Comparison of ENCODE assay signal across 1 cellular context in genomic region chr9:97986466-97986865, GRCh38.
A peak's percentile ranks its signal among the peaks of the same experiment; 100 is the strongest.
TF ChIP-seq lines count a peak whose summit lies in the region.

No MANE protein-coding gene starts in this region.

TF ChIP-seq in K562, 482 proteins besides CTCF, POLR2A, EP300 and RAD21 (continued from another document and continues in another):
- TF ChIP-seq RREB1 (CRISPR knock-in tag; IDR thresholded peaks at IDR 0.05) (no peak), TCF3 (CRISPR knock-in tag; IDR thresholded peaks at IDR 0.05) (no peak), ZC3H11A (IDR thresholded peaks at IDR 0.05; ENCODE audit: low read depth, low read length) (no peak), GTF2B (IDR thresholded peaks at IDR 0.05; ENCODE audit: extremely low read depth, insufficient read length) (no peak), RAD51 (IDR thresholded peaks at IDR 0.05; ENCODE audit: borderline replicate concordance, low read depth) (peak; percentile 65), ZNF75A (CRISPR knock-in tag; IDR thresholded peaks at IDR 0.05) (no peak), MLLT1 (IDR thresholded peaks at IDR 0.05) (0 out of 4 replicates have a peak, but pooled peaks of 1 of the 2 experiments have one; percentile 11), TBP (optimal IDR thresholded peaks at IDR 0.05; ENCODE audit: low read depth, low read length) (no peak), ESRRB (CRISPR knock-in tag; IDR thresholded peaks at IDR 0.05; ENCODE audit: borderline replicate concordance) (no peak), ZNF668 (CRISPR knock-in tag; IDR thresholded peaks at IDR 0.05) (no peak), ZSCAN29 (IDR thresholded peaks at IDR 0.05) (no peak), USF1 (CRISPR knock-in tag; IDR thresholded peaks at IDR 0.05) (peak; percentile 26; the same call in 1 of the 2 replicates), BRF1 (IDR thresholded peaks at IDR 0.05; ENCODE audit: borderline replicate concordance, extremely low read depth, insufficient read length) (no peak), SMARCB1 (IDR thresholded peaks at IDR 0.05; ENCODE audit: insufficient read length, low read depth) (no peak), KDM4B (IDR thresholded peaks at IDR 0.05; ENCODE audit: borderline replicate concordance in 2 of 2, low read depth in 1 of 2) (no peak), HEY1 (CRISPR knock-in tag; IDR thresholded peaks at IDR 0.05; ENCODE audit: borderline replicate concordance) (no peak), PHTF2 (CRISPR knock-in tag; IDR thresholded peaks at IDR 0.05) (no peak), TEAD1 (CRISPR knock-in tag; IDR thresholded peaks at IDR 0.05) (no peak), ZFP1 (CRISPR knock-in tag; IDR thresholded peaks at IDR 0.05) (no peak), MEIS2 (IDR thresholded peaks at IDR 0.05; ENCODE audit: partially characterized antibody) (peak; percentile 32), ZNF282 (CRISPR knock-in tag; IDR thresholded peaks at IDR 0.05) (no peak), SETDB1 (IDR thresholded peaks at IDR 0.05; ENCODE audit: low read length) (no peak), FUS (optimal IDR thresholded peaks at IDR 0.05; ENCODE audit: low read depth, low read length) (no peak), PTTG1 (tag; IDR thresholded peaks at IDR 0.05; ENCODE audit: low read depth) (no peak), TFE3 (CRISPR knock-in tag; IDR thresholded peaks at IDR 0.05) (peak; percentile 93), ZFP30 (CRISPR knock-in tag; IDR thresholded peaks at IDR 0.05; ENCODE audit: borderline replicate concordance) (no peak), GTF2E2 (tag; IDR thresholded peaks at IDR 0.05) (no peak), GMEB1 (CRISPR knock-in tag; IDR thresholded peaks at IDR 0.05) (no peak), NFRKB (IDR thresholded peaks at IDR 0.05; ENCODE audit: low read depth) (no peak), ZNF436 (CRISPR knock-in tag; IDR thresholded peaks at IDR 0.05) (no peak), ZNF232 (CRISPR knock-in tag; IDR thresholded peaks at IDR 0.05) (no peak), NFYB (IDR thresholded peaks at IDR 0.05; ENCODE audit: extremely low read depth, insufficient read length) (no peak), RERE (CRISPR knock-in tag; IDR thresholded peaks at IDR 0.05; ENCODE audit: borderline replicate concordance) (no peak)
